Comparison of ENCODE assay signal across 8 cellular contexts in the genomic region with DNA sequence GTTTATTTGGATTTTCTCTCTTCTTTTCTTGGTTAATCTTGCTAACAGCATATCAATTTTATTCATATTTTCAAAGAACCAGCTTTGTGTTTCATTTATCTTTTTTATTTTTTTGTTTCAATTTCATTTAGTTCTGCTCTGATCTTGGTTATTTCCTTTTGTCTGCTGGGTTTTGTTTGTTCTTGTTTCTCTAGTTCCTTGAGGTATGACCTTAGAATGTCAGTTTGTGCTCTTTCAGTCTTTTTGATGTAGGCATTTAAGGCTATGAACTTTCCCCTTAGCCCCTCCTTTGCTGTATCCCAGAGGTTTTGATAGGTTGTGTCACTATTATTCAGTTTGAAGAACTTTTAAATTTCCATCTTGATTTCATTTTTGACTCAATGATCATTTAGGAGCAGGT. TPM values are rescaled to one million over a fixed set of nuclear protein-coding genes. Genes with fewer than 3 reads are reported as not detected.
DNase-seq lines count a peak whose midpoint lies in the region; ATAC-seq and TF ChIP-seq lines count a peak whose summit lies in the region.
"Not testable (repeated sequence)": the region's sequence is repeated elsewhere in the genome, so short reads cannot be mapped to it uniquely, and the experiment has no call there.

No MANE protein-coding gene starts in this region.

- not testable (repeated sequence) for H3K4me3 ChIP-seq in CD8-positive, alpha-beta T cell (ENCODE audit: low read depth, low read length)

- not testable (repeated sequence) for H3K9me3 ChIP-seq in CD8-positive, alpha-beta T cell (ENCODE audit: low read length)

- not testable (repeated sequence) for H3K36me3 ChIP-seq in CD8-positive, alpha-beta T cell (ENCODE audit: insufficient read depth, low read length)

- H3K4me3 Mint-ChIP-seq in CD8-positive, alpha-beta T cell = peak overlapping the region; percentile 95
- peak overlapping the region; percentile 72 to 92 (median 91) for H3K4me3 Mint-ChIP-seq in T-cell
- peak overlapping the region; percentile 84 for H3K4me3 Mint-ChIP-seq in activated CD4-positive, alpha-beta T cell treated with anti-CD3 and anti-CD28 coated beads, Interleukin-2, amount 10 ng/mL, durations not matched to agents 7 days and 5 days
- H3K4me3 Mint-ChIP-seq in activated T-cell treated with anti-CD3 and anti-CD28 coated beads, Interleukin-2, amount 50 U/mL, for 72 hours = peak overlapping the region; percentile 86 to 96
- H3K4me3 Mint-ChIP-seq in activated naive CD8-positive, alpha-beta T cell treated with anti-CD3 and anti-CD28 coated beads for 36 hours = peak overlapping the region; percentile 85
- peak overlapping the region; percentile 24 for H3K4me3 Mint-ChIP-seq in endothelial cell (ENCODE audit: unreplicated experiment)
- H3K4me3 Mint-ChIP-seq in natural killer cell = peak overlapping the region; percentile 93
- H3K4me3 Mint-ChIP-seq in stimulated activated naive B cell treated with anti-CD40 and anti-IgM and Interleukin-4, amounts not matched to agents 10 μg/mL and 1 μg/mL and 100 μg/mL, for 72 hours = peak overlapping the region; percentile 12 to 94

- not testable (repeated sequence) for DNase-seq in CD8-positive, alpha-beta T cell; T-cell; activated CD4-positive, alpha-beta T cell treated with anti-CD3 and anti-CD28 coated beads, Interleukin-2, amount 10 ng/mL, durations not matched to agents 7 days and 5 days; activated T-cell treated with anti-CD3 and anti-CD28 coated beads, Interleukin-2, amount 50 U/mL, for 72 hours; activated naive CD8-positive, alpha-beta T cell treated with anti-CD3 and anti-CD28 coated beads for 36 hours; endothelial cell (ENCODE audit: low spot score); natural killer cell; stimulated activated naive B cell treated with anti-CD40 and anti-IgM and Interleukin-4, amounts not matched to agents 10 μg/mL and 1 μg/mL and 100 μg/mL, for 72 hours

- POLR2A ChIA-PET in CD8-positive, alpha-beta T cell (lab: Charles Lee) = interaction anchor here (0.5 to 2.0 kb wide), 5 partner anchors 31 to 209 kb away, joined by 4 to 5 read pairs (median 5); a partner anchor contains a TSS
- POLR2A ChIA-PET in T-cell (lab: Charles Lee) = interaction anchor here in 1 of 2 donors (0.5 to 0.8 kb wide), 3 partner anchors 75 to 167 kb away, joined by 3 to 4 read pairs (median 4); a partner anchor contains a TSS
- POLR2A ChIA-PET in activated CD4-positive, alpha-beta T cell treated with anti-CD3 and anti-CD28 coated beads, Interleukin-2, amount 10 ng/mL, durations not matched to agents 7 days and 5 days (lab: Charles Lee) = not testable (repeated sequence)

- peak; percentile 39 for ATAC-seq in CD8-positive, alpha-beta T cell
- peak in 2 of 4 experiments; percentile 31 to 62 for ATAC-seq in T-cell (replicated peaks in 1 of 4)
- not testable (repeated sequence) for ATAC-seq in activated T-cell treated with anti-CD3 and anti-CD28 coated beads, Interleukin-2, amount 50 U/mL, for 72 hours (replicated peaks in 1 of 2); natural killer cell; stimulated activated naive B cell treated with anti-CD40 and anti-IgM and Interleukin-4, amounts not matched to agents 10 μg/mL and 1 μg/mL and 100 μg/mL, for 72 hours (replicated peaks)

- H3K27me3 ChIP-seq in CD8-positive, alpha-beta T cell (ENCODE audit: insufficient read depth, low read length) = not testable (repeated sequence)

- H3K36me3 Mint-ChIP-seq in CD8-positive, alpha-beta T cell = peaks cover 22% of the 10 kb centered on the region
- H3K36me3 Mint-ChIP-seq in T-cell (peaks cover 23% of the 10 kb centered on the region), endothelial cell (ENCODE audit: low read depth, unreplicated experiment) (peaks cover 33% of the 10 kb centered on the region), natural killer cell (peaks cover 20% of the 10 kb centered on the region)
- peaks cover 47% of the 10 kb centered on the region for H3K36me3 Mint-ChIP-seq in activated CD4-positive, alpha-beta T cell treated with anti-CD3 and anti-CD28 coated beads, Interleukin-2, amount 10 ng/mL, durations not matched to agents 7 days and 5 days (ENCODE audit: low read depth)
- peaks cover 15 to 39% of the 10 kb centered on the region in 2 donors for H3K36me3 Mint-ChIP-seq in activated T-cell treated with anti-CD3 and anti-CD28 coated beads, Interleukin-2, amount 50 U/mL, for 72 hours (ENCODE audit: insufficient read depth in 2 of 2)
- peaks cover 22% of the 10 kb centered on the region for H3K36me3 Mint-ChIP-seq in activated naive CD8-positive, alpha-beta T cell treated with anti-CD3 and anti-CD28 coated beads for 36 hours
- not testable (repeated sequence) for H3K36me3 Mint-ChIP-seq in stimulated activated naive B cell treated with anti-CD40 and anti-IgM and Interleukin-4, amounts not matched to agents 10 μg/mL and 1 μg/mL and 100 μg/mL, for 72 hours

- H3K27ac ChIP-seq in CD8-positive, alpha-beta T cell (ENCODE audit: low read depth, low read length) = peak overlapping the region; percentile 24

- not testable (repeated sequence) for TF ChIP-seq CTCF in CD8-positive, alpha-beta T cell (IDR thresholded peaks at IDR 0.05); endothelial cell (IDR thresholded peaks at IDR 0.05; ENCODE audit: unreplicated experiment); natural killer cell (IDR thresholded peaks at IDR 0.05)

- CTCF ChIA-PET in CD8-positive, alpha-beta T cell (lab: Charles Lee) = interaction anchor here (0.7 to 1.7 kb wide), 6 partner anchors 14 to 152 kb away, joined by 3 to 6 read pairs (median 4); no protein-coding TSS in a partner anchor
- CTCF ChIA-PET in T-cell (lab: Charles Lee) = interaction anchor here in 1 of 2 donors (1.5 kb wide), 1 partner anchor 17 kb away, joined by 5 read pairs; no protein-coding TSS in a partner anchor
- CTCF ChIA-PET in activated CD4-positive, alpha-beta T cell treated with anti-CD3 and anti-CD28 coated beads, Interleukin-2, amount 10 ng/mL, durations not matched to agents 7 days and 5 days (lab: Charles Lee) = interaction anchor here (1.3 kb wide), 1 partner anchor 16 kb away, joined by 3 read pairs; no protein-coding TSS in a partner anchor

- peak overlapping the region; percentile 96 for H3K27ac Mint-ChIP-seq in CD8-positive, alpha-beta T cell
- peak overlapping the region; percentile 87 to 93 for H3K27ac Mint-ChIP-seq in T-cell
- peak overlapping the region; percentile 90 for H3K27ac Mint-ChIP-seq in activated CD4-positive, alpha-beta T cell treated with anti-CD3 and anti-CD28 coated beads, Interleukin-2, amount 10 ng/mL, durations not matched to agents 7 days and 5 days
- peak overlapping the region; percentile 6 for H3K27ac Mint-ChIP-seq in activated T-cell treated with anti-CD3 and anti-CD28 coated beads, Interleukin-2, amount 50 U/mL, for 72 hours
- H3K27ac Mint-ChIP-seq in activated naive CD8-positive, alpha-beta T cell treated with anti-CD3 and anti-CD28 coated beads for 36 hours = peak overlapping the region; percentile 82
- not testable (repeated sequence) for H3K27ac Mint-ChIP-seq in endothelial cell (ENCODE audit: unreplicated experiment); stimulated activated naive B cell treated with anti-CD40 and anti-IgM and Interleukin-4, amounts not matched to agents 10 μg/mL and 1 μg/mL and 100 μg/mL, for 72 hours
- peak overlapping the region; percentile 61 to 89 for H3K27ac Mint-ChIP-seq in natural killer cell

- H3K27me3 Mint-ChIP-seq in CD8-positive, alpha-beta T cell (ENCODE audit: low read depth); T-cell; activated CD4-positive, alpha-beta T cell treated with anti-CD3 and anti-CD28 coated beads, Interleukin-2, amount 10 ng/mL, durations not matched to agents 7 days and 5 days; activated T-cell treated with anti-CD3 and anti-CD28 coated beads, Interleukin-2, amount 50 U/mL, for 72 hours (ENCODE audit: low read depth); activated naive CD8-positive, alpha-beta T cell treated with anti-CD3 and anti-CD28 coated beads for 36 hours; endothelial cell (ENCODE audit: unreplicated experiment); natural killer cell (ENCODE audit: low read depth in 2 of 2); stimulated activated naive B cell treated with anti-CD40 and anti-IgM and Interleukin-4, amounts not matched to agents 10 μg/mL and 1 μg/mL and 100 μg/mL, for 72 hours: not testable (repeated sequence)

- intact Hi-C loops in CD8-positive, alpha-beta T cell (cut with DNase I, micrococcal nuclease); natural killer cell (cut with micrococcal nuclease): not testable (repeated sequence)

- H3K9me3 Mint-ChIP-seq in CD8-positive, alpha-beta T cell; endothelial cell (ENCODE audit: unreplicated experiment); natural killer cell; stimulated activated naive B cell treated with anti-CD40 and anti-IgM and Interleukin-4, amounts not matched to agents 10 μg/mL and 1 μg/mL and 100 μg/mL, for 72 hours: not testable (repeated sequence)
- H3K9me3 Mint-ChIP-seq in T-cell = peaks cover 4 to 12% (median 10%) of the 10 kb centered on the region in 3 donors
- H3K9me3 Mint-ChIP-seq in activated CD4-positive, alpha-beta T cell treated with anti-CD3 and anti-CD28 coated beads, Interleukin-2, amount 10 ng/mL, durations not matched to agents 7 days and 5 days = peaks cover 35% of the 10 kb centered on the region
- peaks cover 9 to 15% of the 10 kb centered on the region in 2 donors for H3K9me3 Mint-ChIP-seq in activated T-cell treated with anti-CD3 and anti-CD28 coated beads, Interleukin-2, amount 50 U/mL, for 72 hours
- H3K9me3 Mint-ChIP-seq in activated naive CD8-positive, alpha-beta T cell treated with anti-CD3 and anti-CD28 coated beads for 36 hours = peaks cover 23% of the 10 kb centered on the region

- peaks cover 22% of the 10 kb centered on the region for H3K4me1 ChIP-seq in CD8-positive, alpha-beta T cell (ENCODE audit: insufficient read depth, low read length)

- H3K4me1 Mint-ChIP-seq in CD8-positive, alpha-beta T cell (ENCODE audit: low read depth) = peaks cover 30% of the 10 kb centered on the region
- H3K4me1 Mint-ChIP-seq in T-cell = peaks cover 27 to 32% (median 32%) of the 10 kb centered on the region in 3 donors
- peaks cover 28% of the 10 kb centered on the region for H3K4me1 Mint-ChIP-seq in activated CD4-positive, alpha-beta T cell treated with anti-CD3 and anti-CD28 coated beads, Interleukin-2, amount 10 ng/mL, durations not matched to agents 7 days and 5 days
- peaks cover 24% of the 10 kb centered on the region for H3K4me1 Mint-ChIP-seq in activated T-cell treated with anti-CD3 and anti-CD28 coated beads, Interleukin-2, amount 50 U/mL, for 72 hours (ENCODE audit: low read depth)
- H3K4me1 Mint-ChIP-seq in activated naive CD8-positive, alpha-beta T cell treated with anti-CD3 and anti-CD28 coated beads for 36 hours = peaks cover 21% of the 10 kb centered on the region
- H3K4me1 Mint-ChIP-seq in endothelial cell (ENCODE audit: unreplicated experiment) = not testable (repeated sequence)
- peaks cover 15 to 21% of the 10 kb centered on the region in 2 donors for H3K4me1 Mint-ChIP-seq in natural killer cell
- peaks cover 4 to 15% of the 10 kb centered on the region in 2 donors for H3K4me1 Mint-ChIP-seq in stimulated activated naive B cell treated with anti-CD40 and anti-IgM and Interleukin-4, amounts not matched to agents 10 μg/mL and 1 μg/mL and 100 μg/mL, for 72 hours

RNA-seq across cellular contexts. Expression of a gene that starts 42.4 kb away (rescaled TPM):
- 1 to 10 TPM; 2.4 to 2.5 TPM for total RNA-seq in CD8-positive, alpha-beta T cell
- total RNA-seq in T-cell (10 to 100 TPM in 2 of 5 donors, 1 to 10 TPM in 3; 5.4 to 11.8 (median 9.7) TPM), endothelial cell (ENCODE audit: unreplicated experiment) (98.0 TPM), natural killer cell (10 to 100 TPM; 29.0 to 41.4 (median 32.0) TPM)
- total RNA-seq in activated CD4-positive, alpha-beta T cell treated with anti-CD3 and anti-CD28 coated beads, Interleukin-2, amount 10 ng/mL, durations not matched to agents 7 days and 5 days = 10 to 100 TPM; 28.2 to 34.4 TPM
- 10 to 100 TPM; 61.0 to 85.8 TPM for total RNA-seq in activated T-cell treated with anti-CD3 and anti-CD28 coated beads, Interleukin-2, amount 50 U/mL, for 72 hours
- total RNA-seq in activated naive CD8-positive, alpha-beta T cell treated with anti-CD3 and anti-CD28 coated beads for 36 hours = 1 to 10 TPM; 8.7 to 8.9 TPM

Comparison
In these comparisons a context has a peak if more than half of its experiments do, and no peak if none do; other contexts are left out.
1. H3K4me3 Mint-ChIP-seq: peak in every context shown above with its lines; median percentile 95 in CD8-positive, alpha-beta T cell; 93 in natural killer cell; 91 in T-cell; 91 in activated T-cell treated with anti-CD3 and anti-CD28 coated beads, Interleukin-2, amount 50 U/mL, for 72 hours; 85 in activated naive CD8-positive, alpha-beta T cell treated with anti-CD3 and anti-CD28 coated beads for 36 hours; 84 in activated CD4-positive, alpha-beta T cell treated with anti-CD3 and anti-CD28 coated beads, Interleukin-2, amount 10 ng/mL, durations not matched to agents 7 days and 5 days; 53 in stimulated activated naive B cell treated with anti-CD40 and anti-IgM and Interleukin-4, amounts not matched to agents 10 μg/mL and 1 μg/mL and 100 μg/mL, for 72 hours; 24 in endothelial cell.